Comparison of ENCODE assay signal across 14 cellular contexts in genomic region chr2:56286936-56287335, GRCh38.
"Had no signal": no experiment of that assay in that cellular context is flagged by ENCODE, and none has a peak within 500 bp of the region (broad histone marks: within the 10 kb centered on the region; RNA-seq: fewer than 3 reads in every experiment).

No MANE protein-coding gene starts in this region.

- ATAC-seq: natural killer cell, right cardiac atrium had no signal

- DNase-seq: activated CD4-positive, alpha-beta T cell treated with anti-CD3 and anti-CD28 coated beads, Interleukin-2, amount 50 U/mL, for 1 hour; activated naive CD4-positive, alpha-beta T cell treated with anti-CD3 and anti-CD28 coated beads, Interleukin-2, amount 10 ng/mL, durations not matched to agents 7 days and 5 days; activated T-cell treated with anti-CD3 and anti-CD28 coated beads for 4 hours; caudate nucleus; cortex of kidney; effector CD8-positive, alpha-beta T cell; foreskin melanocyte; head of caudate nucleus; mammary epithelial cell; natural killer cell; nucleus accumbens; right cardiac atrium; stimulated activated CD4-positive, alpha-beta T cell treated with anti-CD3 and anti-CD28 coated beads, Interleukin-12 subunit alpha, Interleukin-12 subunit beta, amount 100 ng/mL, for 4 hours; stimulated activated naive CD4-positive, alpha-beta T cell treated with Interleukin-2 at 50 U/mL for 16 hours had no signal
